ENCODE assay signal across 31 cellular contexts in genomic region chr17:28688481-28688880, GRCh38.
"Had no signal": no experiment of that assay in that cellular context is flagged by ENCODE, and none has a peak within 500 bp of the region (broad histone marks: within the 10 kb centered on the region; RNA-seq: fewer than 3 reads in every experiment).

No MANE protein-coding gene starts in this region.

- H3K9me3 ChIP-seq: heart left ventricle, lower lobe of right lung, neutrophil, sigmoid colon, suprapubic skin, thoracic aorta, tibial artery, upper lobe of right lung had no signal

- DNase-seq: glutamatergic neuron; heart left ventricle; hypothalamus; immature natural killer cell; left ventricle myocardium superior; mammary epithelial cell; mesendoderm; naive B cell; natural killer cell; nephron progenitor cell; occipital lobe; right cardiac atrium; sigmoid colon; stimulated activated CD4-positive, alpha-beta T cell treated with anti-CD3 and anti-CD28 coated beads, Interleukin-1b, Interleukin-23, amount 100 ng/mL, for 48 hours; stimulated activated CD4-positive, alpha-beta T cell treated with anti-CD3 and anti-CD28 coated beads, Interleukin-2, amount 100 ng/mL, for 48 hours; stimulated activated CD4-positive, alpha-beta T cell treated with anti-CD3 and anti-CD28 coated beads, Interleukin-4, amount 100 ng/mL, for 4 hours; stimulated activated CD8-positive, alpha-beta memory T cell treated with anti-CD3 and anti-CD28 coated beads, Interleukin-4, amount 100 ng/mL, for 48 hours; stimulated activated naive CD4-positive, alpha-beta T cell treated with Interleukin-2 at 50 U/mL for 16 hours; tibial artery; trophoblast cell; upper lobe of right lung had no signal

- ATAC-seq: heart left ventricle; left lobe of liver; left ventricle myocardium superior; lower lobe of right lung; natural killer cell; right cardiac atrium; stimulated activated memory B cell treated with anti-CD40 and anti-IgM and Interleukin-4, amounts not matched to agents 10 μg/mL and 1 μg/mL and 100 μg/mL, for 72 hours; upper lobe of right lung had no signal

- H3K4me1 ChIP-seq: heart left ventricle, lower lobe of right lung, neural progenitor cell, parathyroid adenoma, tibial artery, upper lobe of right lung had no signal

- H3K27me3 ChIP-seq: heart left ventricle, neural progenitor cell, neutrophil, sigmoid colon, suprapubic skin, tibial artery, upper lobe of right lung had no signal

- H3K4me3 Mint-ChIP-seq: immature natural killer cell; mesothelial cell of epicardium; naive B cell; natural killer cell; nephron progenitor cell; neural progenitor cell; stimulated activated memory B cell treated with anti-CD40 and anti-IgM and Interleukin-4, amounts not matched to agents 10 μg/mL and 1 μg/mL and 100 μg/mL, for 72 hours had no signal

- H3K9me3 Mint-ChIP-seq: immature natural killer cell; natural killer cell; nephron progenitor cell; neural progenitor cell; stimulated activated memory B cell treated with anti-CD40 and anti-IgM and Interleukin-4, amounts not matched to agents 10 μg/mL and 1 μg/mL and 100 μg/mL, for 72 hours had no signal

- H3K27ac Mint-ChIP-seq: mesothelial cell of epicardium; naive B cell; nephron progenitor cell; neural progenitor cell; stimulated activated memory B cell treated with anti-CD40 and anti-IgM and Interleukin-4, amounts not matched to agents 10 μg/mL and 1 μg/mL and 100 μg/mL, for 72 hours had no signal

- H3K4me1 Mint-ChIP-seq: immature natural killer cell; mesothelial cell of epicardium; naive B cell; natural killer cell; nephron progenitor cell; neural progenitor cell; stimulated activated memory B cell treated with anti-CD40 and anti-IgM and Interleukin-4, amounts not matched to agents 10 μg/mL and 1 μg/mL and 100 μg/mL, for 72 hours had no signal

- H3K4me3 ChIP-seq: heart left ventricle, lower lobe of right lung, neural progenitor cell, sigmoid colon, smooth muscle cell, suprapubic skin, thoracic aorta, tibial artery, upper lobe of right lung had no signal

- H3K27me3 Mint-ChIP-seq: naive B cell; stimulated activated memory B cell treated with anti-CD40 and anti-IgM and Interleukin-4, amounts not matched to agents 10 μg/mL and 1 μg/mL and 100 μg/mL, for 72 hours had no signal

- H3K27ac ChIP-seq: heart left ventricle, lower lobe of right lung, neural progenitor cell, neutrophil, parathyroid adenoma, sigmoid colon, suprapubic skin, thoracic aorta, tibial artery, upper lobe of right lung had no signal
